17 cellular contexts compared by ENCODE assay signal in genomic region chr14:99592933-99593753, GRCh38. TPM values are rescaled to one million over a fixed set of nuclear protein-coding genes. Genes with fewer than 3 reads are reported as not detected.
DNase-seq lines count a peak whose midpoint lies in the region; ATAC-seq and TF ChIP-seq lines count a peak whose summit lies in the region.
"Had no signal": no experiment of that assay in that cellular context is flagged by ENCODE, and none has a peak within 500 bp of the region (broad histone marks: within the 10 kb centered on the region; RNA-seq: fewer than 3 reads in every experiment).

No MANE protein-coding gene starts in this region.

- peaks cover 100% of the 10 kb centered on the region for H3K4me1 ChIP-seq in left ventricle myocardium inferior
- peaks cover 45% of the 10 kb centered on the region for H3K4me1 ChIP-seq in upper lobe of right lung

- DNase-seq in Right ventricle myocardium inferior (ENCODE audit: missing footprints) (peak; percentile 63), left ventricle myocardium superior (no peak), left ventricle myocardium inferior (no peak), posterior cingulate gyrus (peak in 7 of 10 donors; percentile 42 to 90 (median 72)), upper lobe of right lung (no peak), CD1c-positive myeloid dendritic cell (ENCODE audit: extremely low spot score) (no peak)
- DNase-seq: activated CD4-positive, alpha-beta memory T cell treated with anti-CD3 and anti-CD28 coated beads, Interleukin-2, amount 10 ng/mL, durations not matched to agents 7 days and 5 days; activated T-cell treated with anti-CD3 and anti-CD28 coated beads, Interleukin-2, amount 50 U/mL, for 4 hours; BE2C; natural killer cell; NCI-H1092; NCI-H2081; T-cell had no signal

- peak overlapping the region; percentile 67 for H3K27ac ChIP-seq in left ventricle myocardium inferior (replicated peaks)
- peak overlapping the region; percentile 47 for H3K27ac ChIP-seq in upper lobe of right lung
- H3K27ac ChIP-seq: 22Rv1, VCaP had no signal

- H3K4me3 ChIP-seq in left ventricle myocardium inferior: peak overlapping the region; percentile 21
- no peak overlapping the region for H3K4me3 ChIP-seq in upper lobe of right lung

- no peak for ATAC-seq in Right ventricle myocardium inferior
- no peak for ATAC-seq in left ventricle myocardium superior
- ATAC-seq in upper lobe of right lung: no peak
- no peak for ATAC-seq in GM18867 (IDR thresholded peaks at IDR 0.05; ENCODE audit: unreplicated experiment)
- no peak for ATAC-seq in GM19395 (IDR thresholded peaks at IDR 0.05; ENCODE audit: unreplicated experiment)
- ATAC-seq: activated T-cell treated with anti-CD3 and anti-CD28 coated beads, Interleukin-2, amount 50 U/mL, for 4 hours; natural killer cell; T-cell had no signal

- H3K9me3 ChIP-seq in left ventricle myocardium inferior (replicated peaks) (no peaks in the 10 kb centered on the region), upper lobe of right lung (no peaks in the 10 kb centered on the region)
- H3K9me3 ChIP-seq: BE2C had no signal

- TF ChIP-seq CTCF in left ventricle myocardium inferior (IDR thresholded peaks at IDR 0.05; ENCODE audit: borderline replicate concordance) (no peak), upper lobe of right lung (IDR thresholded peaks at IDR 0.05) (no peak)

- intact Hi-C loops in Right ventricle myocardium inferior (cut with DNase I): no loop called here
- intact Hi-C loops in left ventricle myocardium superior (cut with micrococcal nuclease): no loop called here
- intact Hi-C loops in left ventricle myocardium inferior (cut with micrococcal nuclease): no loop called here
- intact Hi-C loops in posterior cingulate gyrus (cut with DNase I): no loop called here
- intact Hi-C loops in upper lobe of right lung (cut with DNase I): no loop called here

- H3K27me3 ChIP-seq in left ventricle myocardium inferior (ENCODE audit: low read depth) (no peaks in the 10 kb centered on the region), upper lobe of right lung (no peaks in the 10 kb centered on the region)
- H3K27me3 ChIP-seq: BE2C had no signal

- H3K36me3 ChIP-seq in left ventricle myocardium inferior: no peaks in the 10 kb centered on the region
- no peaks in the 10 kb centered on the region for H3K36me3 ChIP-seq in upper lobe of right lung

RNA-seq across cellular contexts. Expression of gene CCDC85C, which starts 10.9 kb away (rescaled TPM):
- total RNA-seq in Right ventricle myocardium inferior: 53.1 TPM
- 49.3 TPM for total RNA-seq in left ventricle myocardium superior
- 41.0 TPM for total RNA-seq in left ventricle myocardium inferior
- 22.6 TPM for total RNA-seq in upper lobe of right lung

RNA-seq across cellular contexts. Expression of gene HHIPL1, which starts 51.8 kb away (rescaled TPM):
- total RNA-seq in Right ventricle myocardium inferior (1.5 TPM), left ventricle myocardium superior (1.5 TPM), left ventricle myocardium inferior (1.2 TPM), upper lobe of right lung (1.6 TPM)
- total RNA-seq: activated T-cell treated with anti-CD3 and anti-CD28 coated beads, Interleukin-2, amount 50 U/mL, for 4 hours; natural killer cell had no signal

Comparison
In these comparisons a context has a peak if more than half of its experiments do, and no peak if none do; other contexts are left out.
1. DNase-seq: peak in Right ventricle myocardium inferior (single experiment) and posterior cingulate gyrus (7 of 10); none in left ventricle myocardium superior (single experiment), left ventricle myocardium inferior (single experiment), upper lobe of right lung (single experiment) and CD1c-positive myeloid dendritic cell (single experiment).